8 cellular contexts compared by ENCODE assay signal in the genomic region with DNA sequence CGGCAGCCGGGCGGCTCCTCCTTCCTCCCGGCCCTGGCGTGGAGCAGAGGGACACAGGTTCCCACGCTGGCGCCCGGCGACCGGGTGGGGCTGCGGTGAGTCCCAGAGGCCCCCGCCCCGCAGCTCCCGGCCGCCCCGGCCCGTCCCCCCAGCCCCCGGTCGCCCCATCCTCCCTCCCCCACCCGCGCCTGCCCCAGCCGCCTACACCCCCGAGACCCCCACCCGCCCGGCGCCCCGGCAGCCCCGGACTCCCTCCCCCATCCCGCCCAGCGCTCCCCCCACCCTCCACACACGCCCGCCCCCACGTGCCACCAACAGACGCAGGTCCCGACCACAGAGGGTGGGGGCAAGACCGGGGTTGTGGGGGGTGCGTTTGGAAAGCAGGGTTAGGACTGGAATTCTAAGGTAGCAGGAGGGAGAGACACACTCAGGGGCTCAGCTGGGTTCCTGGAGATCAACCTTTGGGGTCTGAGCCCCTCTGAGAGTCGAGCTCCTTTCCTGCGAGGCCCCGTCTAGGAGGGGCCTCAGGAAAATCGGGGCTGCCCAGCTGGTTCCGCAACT. TPM values are rescaled to one million over a fixed set of nuclear protein-coding genes. Genes with fewer than 3 reads are reported as not detected.
DNase-seq lines count a peak whose midpoint lies in the region; ATAC-seq and TF ChIP-seq lines count a peak whose summit lies in the region.

No MANE protein-coding gene starts in this region.

- H3K9me3 ChIP-seq in GM23248 (ENCODE audit: low read depth) (no peaks in the 10 kb centered on the region), spleen (no peaks in the 10 kb centered on the region)

- TF ChIP-seq CTCF in fibroblast of pulmonary artery (IDR thresholded peaks at IDR 0.05; ENCODE audit: low read length, missing control alignments) (no peak), spleen (IDR thresholded peaks at IDR 0.05 in 8 of 11, conservative IDR thresholded peaks at IDR 0.05 in 3 of 11) (no peak)

- no peaks in the 10 kb centered on the region for H3K36me3 ChIP-seq in GM23248 (ENCODE audit: low read depth)
- peaks cover 0 to 58% (median 19%) of the 10 kb centered on the region in 6 donors for H3K36me3 ChIP-seq in spleen

- H3K4me3 ChIP-seq in GM23248 (peak overlapping the region; percentile 75), fibroblast of pulmonary artery (replicated peaks; ENCODE audit: low read depth, low read length) (peak overlapping the region; percentile 52), spleen (peak overlapping the region; percentile 58 to 86 (median 62))

- peak overlapping the region; percentile 71 for H3K9ac ChIP-seq in GM23248

- H3K4me1 ChIP-seq in GM23248 (ENCODE audit: insufficient read depth) (no peaks in the 10 kb centered on the region), spleen (peaks cover 6 to 78% (median 26%) of the 10 kb centered on the region in 6 donors)

- in situ Hi-C loops in GM23248 (cut with MboI) = no loop called here
- in situ Hi-C loops in G401 (cut with HindIII; ENCODE audit: low sequenced_read_pairs) = no loop called here

- H3K27me3 ChIP-seq in GM23248 (replicated peaks; ENCODE audit: insufficient read depth) = no peaks in the 10 kb centered on the region
- H3K27me3 ChIP-seq in spleen (replicated peaks in 1 of 7) = peaks cover 0 to 39% (median 0%) of the 10 kb centered on the region in 7 donors

- TF ChIP-seq POLR2A in spleen (IDR thresholded peaks at IDR 0.05) = no peak

- intact Hi-C loops in spleen (cut with DNase I; ENCODE audit: low total_unique reads) = no loop called here

- H2AFZ ChIP-seq in GM23248 = no peak overlapping the region

- no peak overlapping the region for H3K27ac ChIP-seq in GM23248
- H3K27ac ChIP-seq in spleen = peak overlapping the region in 6 of 8 donors; percentile 74 to 95 (median 90)

- ATAC-seq in HG03039 (IDR thresholded peaks at IDR 0.05; ENCODE audit: unreplicated experiment) = no peak

- H3F3A ChIP-seq in GM23248 (ENCODE audit: insufficient read depth) = no peaks in the 10 kb centered on the region

- H3K9me2 ChIP-seq in GM23248 (ENCODE audit: insufficient read depth) = no peaks in the 10 kb centered on the region

- no peak for DNase-seq in GM23248
- DNase-seq in T-helper 9 cell = peak; percentile 38
- no peak for DNase-seq in fibroblast of pulmonary artery (ENCODE audit: low read depth)
- no peak for DNase-seq in spleen
- no peak for DNase-seq in NCI-H1417 treated with DMSO at 0.1 percent for 48 hours (lab: John Stamatoyannopoulos, UW)
- no peak for DNase-seq in NCI-H1417 (lab: John Stamatoyannopoulos, UW)
- DNase-seq in G401 (ENCODE audit: low spot score) = no peak

- H3K79me2 ChIP-seq in GM23248 (ENCODE audit: insufficient read depth) = no peaks in the 10 kb centered on the region

- H3K4me2 ChIP-seq in GM23248 (ENCODE audit: unreplicated experiment) = peak overlapping the region; percentile 72

- H4K20me1 ChIP-seq in GM23248 (ENCODE audit: insufficient read depth) = no peaks in the 10 kb centered on the region

- WGBS in GM23248 (ENCODE audit: low coverage in 1 of 2, low lambda C conversion rate in 2 of 2, missing lambda C conversion rate in 2 of 2), 2 experiments = 12 to 60% methylated on average over 5 to 29 of the region's 42 CpGs
- 6 to 31% (median 11%) methylated on average over 9 to 41 of the region's 42 CpGs; no CpG with 5 or more reads in 1 of the 5 donors for WGBS in spleen, 5 donors

RNA-seq across cellular contexts. Expression of gene PGGHG, which starts 0.3 kb away (rescaled TPM):
- total RNA-seq in GM23248 (2014; rRNA removed; shearing (Covaris generic)) = 14.2 and 23.1 TPM in 2 replicates
- polyA plus RNA-seq in GM23248 (2016; fragmentation: Nextera tagmentation; extraction: Ambion mirVana) (4.4 and 4.6 TPM in 2 replicates), spleen (100 to 1,000 TPM; 127 to 250 (median 134) TPM)
- 100 to 1,000 TPM in 6 of 7 donors, 10 to 100 TPM in 1; 53.4 to 182 (median 128) TPM for total RNA-seq in spleen
- 18.8 and 20.4 TPM in 2 replicates for total RNA-seq in G401 (2014; rRNA removed; shearing (Covaris generic))

RNA-seq across cellular contexts. Expression of gene IFITM5, which starts 10.1 kb away (rescaled TPM):
- total RNA-seq in GM23248 (2014; rRNA removed; shearing (Covaris generic)) = not detected in 2 replicates
- polyA plus RNA-seq in GM23248 (2016; fragmentation: Nextera tagmentation; extraction: Ambion mirVana) = not detected in 2 replicates
- not detected for total RNA-seq in spleen
- polyA plus RNA-seq in spleen = not detected
- total RNA-seq in G401 (2014; rRNA removed; shearing (Covaris generic)) = not detected in 2 replicates

RNA-seq across cellular contexts. Expression of gene NLRP6, which starts 11.0 kb away (rescaled TPM):
- total RNA-seq in GM23248 (2014; rRNA removed; shearing (Covaris generic)) = not detected in 2 replicates
- polyA plus RNA-seq in GM23248 (2016; fragmentation: Nextera tagmentation; extraction: Ambion mirVana) = not detected in 2 replicates
- total RNA-seq in spleen = 10 to 100 TPM in 4 of 7 donors, 1 to 10 TPM in 3; 5.0 to 30.9 (median 10.0) TPM
- 1 to 10 TPM in 2 of 3 donors, under 1 TPM in 1; 0.15 to 1.3 (median 1.1) TPM for polyA plus RNA-seq in spleen
- total RNA-seq in G401 (2014; rRNA removed; shearing (Covaris generic)) = not detected in 2 replicates

RNA-seq across cellular contexts. Expression of gene IFITM2, which starts 18.4 kb away (rescaled TPM):
- 75.2 and 104 TPM in 2 replicates for total RNA-seq in GM23248 (2014; rRNA removed; shearing (Covaris generic))
- polyA plus RNA-seq in GM23248 (2016; fragmentation: Nextera tagmentation; extraction: Ambion mirVana) (1,025 and 1,029 TPM in 2 replicates), spleen (1,000 to 10,000 TPM in 1 of 3 donors, 100 to 1,000 TPM in 2; 680 to 1,006 (median 885) TPM)
- total RNA-seq in spleen = 1,000 to 10,000 TPM in 4 of 7 donors, 100 to 1,000 TPM in 3; 507 to 1,635 (median 1,062) TPM
- 7.8 and 31.3 TPM in 2 replicates for total RNA-seq in G401 (2014; rRNA removed; shearing (Covaris generic))

RNA-seq across cellular contexts. Expression of gene IFITM1, which starts 24.6 kb away (rescaled TPM):
- total RNA-seq in GM23248 (2014; rRNA removed; shearing (Covaris generic)) = 72.7 and 77.3 TPM in 2 replicates
- 180 and 187 TPM in 2 replicates for polyA plus RNA-seq in GM23248 (2016; fragmentation: Nextera tagmentation; extraction: Ambion mirVana)
- 100 to 1,000 TPM; 333 to 670 (median 510) TPM for total RNA-seq in spleen
- polyA plus RNA-seq in spleen = 100 to 1,000 TPM; 314 to 496 (median 327) TPM
- total RNA-seq in G401 (2014; rRNA removed; shearing (Covaris generic)) = 76.4 and 108 TPM in 2 replicates
